Comparison of ENCODE assay signal across 22 cellular contexts in the genomic region with DNA sequence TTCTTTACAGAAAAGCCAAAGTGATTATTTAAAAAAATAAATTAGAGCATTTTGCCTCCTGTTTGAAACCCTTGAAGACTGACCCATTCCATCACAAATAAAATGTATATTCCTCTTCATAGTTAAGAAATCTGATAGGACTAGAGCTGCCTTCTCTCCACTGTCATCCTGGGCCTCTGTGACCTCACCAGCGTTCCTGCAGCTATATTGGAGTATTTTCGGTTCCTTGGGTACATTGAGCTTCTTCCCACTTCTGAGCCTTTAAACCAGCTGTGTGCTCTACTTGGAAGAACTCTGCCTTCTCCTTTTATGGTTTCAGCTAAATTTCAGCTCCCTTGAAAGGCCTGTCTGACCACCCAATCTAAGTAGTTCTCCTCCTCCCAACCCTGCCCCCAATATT.
"Had no signal": no experiment of that assay in that cellular context is flagged by ENCODE, and none has a peak within 500 bp of the region (broad histone marks: within the 10 kb centered on the region; RNA-seq: fewer than 3 reads in every experiment).

No MANE protein-coding gene starts in this region.

- H3K27ac Mint-ChIP-seq: activated CD4-positive, alpha-beta T cell treated with anti-CD3 and anti-CD28 coated beads, Interleukin-2, amount 10 ng/mL, durations not matched to agents 7 days and 5 days; activated naive CD8-positive, alpha-beta T cell; endodermal cell; memory B cell; nephron; type B pancreatic cell had no signal

- H3K27me3 Mint-ChIP-seq: activated CD4-positive, alpha-beta T cell treated with anti-CD3 and anti-CD28 coated beads, Interleukin-2, amount 10 ng/mL, durations not matched to agents 7 days and 5 days; activated naive CD8-positive, alpha-beta T cell; stimulated activated naive B cell treated with anti-CD40 and anti-IgM and Interleukin-4, amounts not matched to agents 10 μg/mL and 1 μg/mL and 100 μg/mL, for 72 hours; type B pancreatic cell had no signal

- H3K27ac ChIP-seq: adrenal gland, ascending aorta, breast epithelium, colonic mucosa, gastroesophageal sphincter, vagina, VCaP had no signal

- H3K27me3 ChIP-seq: adrenal gland, ascending aorta, breast epithelium, colonic mucosa, gastroesophageal sphincter, vagina had no signal

- H3K4me3 ChIP-seq: adrenal gland, ascending aorta, breast epithelium, colonic mucosa, gastroesophageal sphincter, vagina had no signal

- ATAC-seq: gastroesophageal sphincter; stimulated activated naive B cell treated with anti-CD40 and anti-IgM and Interleukin-4, amounts not matched to agents 10 μg/mL and 1 μg/mL and 100 μg/mL, for 72 hours had no signal

- H3K36me3 Mint-ChIP-seq: activated naive CD8-positive, alpha-beta T cell; memory B cell; stimulated activated naive B cell treated with anti-CD40 and anti-IgM and Interleukin-4, amounts not matched to agents 10 μg/mL and 1 μg/mL and 100 μg/mL, for 72 hours; type B pancreatic cell had no signal

- DNase-seq: activated CD4-positive, alpha-beta T cell treated with anti-CD3 and anti-CD28 coated beads, Interleukin-2, amount 10 ng/mL, durations not matched to agents 7 days and 5 days; activated CD4-positive, CD25-positive, alpha-beta regulatory T cell treated with anti-CD3 and anti-CD28 coated beads, Interleukin-2, amount 50 U/mL, for 72 hours; activated naive CD4-positive, alpha-beta T cell; activated T-cell treated with anti-CD3 and anti-CD28 coated beads, Interleukin-2, amount 50 U/mL, for 1 hour; adrenal gland; colonic mucosa; endodermal cell; head of caudate nucleus; occipital lobe; posterior cingulate gyrus; stimulated activated CD4-positive, alpha-beta T cell treated with anti-CD3 and anti-CD28 coated beads, Interleukin-2, amount 100 ng/mL, for 48 hours; stimulated activated CD8-positive, alpha-beta memory T cell treated with anti-CD3 and anti-CD28 coated beads, Interleukin-4, amount 100 ng/mL, for 48 hours; stimulated activated naive B cell treated with anti-CD40 and anti-IgM and Interleukin-4, amounts not matched to agents 10 μg/mL and 1 μg/mL and 100 μg/mL, for 72 hours had no signal

- H3K4me1 Mint-ChIP-seq: activated CD4-positive, alpha-beta T cell treated with anti-CD3 and anti-CD28 coated beads, Interleukin-2, amount 10 ng/mL, durations not matched to agents 7 days and 5 days; endodermal cell; memory B cell; nephron; stimulated activated naive B cell treated with anti-CD40 and anti-IgM and Interleukin-4, amounts not matched to agents 10 μg/mL and 1 μg/mL and 100 μg/mL, for 72 hours had no signal

- H3K9me3 ChIP-seq: adrenal gland, ascending aorta, breast epithelium, colonic mucosa, gastroesophageal sphincter, vagina had no signal

- H3K4me1 ChIP-seq: adrenal gland, ascending aorta, breast epithelium, colonic mucosa, gastroesophageal sphincter, vagina had no signal

- H3K36me3 ChIP-seq: adrenal gland, ascending aorta, breast epithelium, colonic mucosa, gastroesophageal sphincter, vagina had no signal

- H3K9me3 Mint-ChIP-seq: activated CD4-positive, alpha-beta T cell treated with anti-CD3 and anti-CD28 coated beads, Interleukin-2, amount 10 ng/mL, durations not matched to agents 7 days and 5 days; endodermal cell; memory B cell; nephron; stimulated activated naive B cell treated with anti-CD40 and anti-IgM and Interleukin-4, amounts not matched to agents 10 μg/mL and 1 μg/mL and 100 μg/mL, for 72 hours; type B pancreatic cell had no signal

- H3K4me3 Mint-ChIP-seq: activated CD4-positive, alpha-beta T cell treated with anti-CD3 and anti-CD28 coated beads, Interleukin-2, amount 10 ng/mL, durations not matched to agents 7 days and 5 days; activated naive CD8-positive, alpha-beta T cell; endodermal cell; memory B cell; nephron; stimulated activated naive B cell treated with anti-CD40 and anti-IgM and Interleukin-4, amounts not matched to agents 10 μg/mL and 1 μg/mL and 100 μg/mL, for 72 hours; type B pancreatic cell had no signal
